In genomic region chr19:40549007-40549708, GRCh38 we compare ENCODE assay signal across 8 cellular contexts. TPM values are rescaled to one million over a fixed set of nuclear protein-coding genes. Genes with fewer than 3 reads are reported as not detected.
A peak's percentile ranks its signal among the peaks of the same experiment; 100 is the strongest.
DNase-seq lines count a peak whose midpoint lies in the region; ATAC-seq and TF ChIP-seq lines count a peak whose summit lies in the region.

No MANE protein-coding gene starts in this region.

- 12 to 22% methylated on average over 5 to 12 of the region's 43 CpGs for WGBS in gastroesophageal sphincter (ENCODE audit: low coverage in 1 of 2), 2 donors

- TF ChIP-seq CTCF in MCF 10A (IDR thresholded peaks at IDR 0.05; ENCODE audit: unreplicated experiment) (peak; percentile 42), breast epithelium (IDR thresholded peaks at IDR 0.05) (no peak), PC-3 (conservative IDR thresholded peaks at IDR 0.05; ENCODE audit: low read depth, low read length) (peak; percentile 40; the same call in 1 of the 2 replicates), gastroesophageal sphincter (IDR thresholded peaks at IDR 0.05) (peak in 3 of 4 experiments; percentile 21 to 73 (median 35)), retinal pigment epithelial cell (conservative IDR thresholded peaks at IDR 0.05; ENCODE audit: low read depth, low read length) (peak; percentile 57)

- H3K4me1 ChIP-seq in breast epithelium (no peaks in the 10 kb centered on the region), PC-3 (ENCODE audit: insufficient read depth, low read length) (no peaks in the 10 kb centered on the region; the same call in 1 of the 2 replicates), gastroesophageal sphincter (peaks cover 0 to 9% (median 3%) of the 10 kb centered on the region in 3 donors)

- peaks cover 2 to 6% of the 10 kb centered on the region in 2 donors for H3K27me3 ChIP-seq in breast epithelium
- H3K27me3 ChIP-seq in PC-3 (ENCODE audit: low read length) = no peaks in the 10 kb centered on the region
- peaks cover 46% of the 10 kb centered on the region for H3K27me3 ChIP-seq in gastroesophageal sphincter

- no peaks in the 10 kb centered on the region for H3K9me2 ChIP-seq in PC-3 (replicated peaks; ENCODE audit: low read length)

- peaks cover 25% of the 10 kb centered on the region for H3K27me3 Mint-ChIP-seq in MCF 10A (ENCODE audit: insufficient read depth, unreplicated experiment)

- H3K9me3 ChIP-seq in breast epithelium (no peaks in the 10 kb centered on the region), PC-3 (ENCODE audit: low read length) (no peaks in the 10 kb centered on the region), gastroesophageal sphincter (peaks cover 0 to 3% (median 0%) of the 10 kb centered on the region in 3 donors)

- CTCF ChIA-PET in MCF 10A (lab: Yijun Ruan, JAX) = interaction anchor here (0.5 to 2.2 kb wide), 12 partner anchors 11 to 398 kb away, joined by 3 to 10 read pairs (median 4); partner anchors contain the start of gene BLVRB
- CTCF ChIA-PET in PC-3 (lab: Charles Lee) = interaction anchor here (0.5 to 1.0 kb wide), 5 partner anchors 17 to 90 kb away, joined by 3 to 26 read pairs (median 8); partner anchors contain the start of gene BLVRB

- H2AFZ ChIP-seq in PC-3 (ENCODE audit: low read length) = peak overlapping the region; percentile 77

- H4K20me1 ChIP-seq in PC-3 (ENCODE audit: low read length) = no peaks in the 10 kb centered on the region

- H3K79me2 ChIP-seq in PC-3 (ENCODE audit: low read length) = no peaks in the 10 kb centered on the region

- H3K9me3 Mint-ChIP-seq in MCF 10A (ENCODE audit: unreplicated experiment) = no peaks in the 10 kb centered on the region

- H3K36me3 ChIP-seq in breast epithelium = no peaks in the 10 kb centered on the region
- no peaks in the 10 kb centered on the region for H3K36me3 ChIP-seq in PC-3 (ENCODE audit: low read depth, low read length)
- H3K36me3 ChIP-seq in gastroesophageal sphincter = peaks cover 0 to 9% of the 10 kb centered on the region in 2 donors

- BruUV-seq in MCF 10A (replicated peaks; lab: Mats Ljungman, UMichigan) (no TSS peak), PC-3 (replicated peaks; lab: Mats Ljungman, UMichigan) (no TSS peak)

- no peak for TF ChIP-seq POLR2A in breast epithelium (IDR thresholded peaks at IDR 0.05)
- TF ChIP-seq POLR2A in gastroesophageal sphincter (IDR thresholded peaks at IDR 0.05) = no peak

- POLR2A ChIA-PET in MCF 10A (lab: Yijun Ruan, JAX) (interaction anchor here (0.6 kb wide), 2 partner anchors 9 to 713 kb away, joined by 3 to 4 read pairs; no protein-coding TSS in a partner anchor), PC-3 (lab: Charles Lee; ENCODE audit: unreplicated experiment) (interaction anchor here (0.6 kb wide), 1 partner anchor 83 kb away, joined by 3 read pairs; no protein-coding TSS in a partner anchor)

- H3K4me3 ChIP-seq in breast epithelium = peak overlapping the region in 1 of 3 donors; percentile 50
- H3K4me3 ChIP-seq in PC-3 (ENCODE audit: low read length) = peak overlapping the region; percentile 49; the same call in 1 of the 2 replicates
- H3K4me3 ChIP-seq in gastroesophageal sphincter = no peak overlapping the region
- H3K4me3 ChIP-seq in retinal pigment epithelial cell (ENCODE audit: low read length) = no peak overlapping the region

- H3K9ac ChIP-seq in PC-3 (ENCODE audit: low read length) = no peak overlapping the region

- peak overlapping the region; percentile 26 for H3K4me3 Mint-ChIP-seq in MCF 10A (ENCODE audit: unreplicated experiment)

- DNase-seq in MCF 10A (ENCODE audit: unreplicated experiment) (peak; percentile 67), breast epithelium (ENCODE audit: low spot score in 2 of 2) (no peak), PC-3 (peak; percentile 68), activated T-helper 1 cell treated with Interleukin-2 at 50 U/mL for 16 hours (ENCODE audit: low read depth) (peak; percentile 55), retinal pigment epithelial cell (ENCODE audit: low read depth) (peak; percentile 20)

- no peak overlapping the region for H3K27ac Mint-ChIP-seq in MCF 10A (ENCODE audit: low read depth, unreplicated experiment)

- H3K4me1 Mint-ChIP-seq in MCF 10A (ENCODE audit: insufficient read depth, unreplicated experiment) = peaks cover 6% of the 10 kb centered on the region

- TF ChIP-seq EP300 in gastroesophageal sphincter (IDR thresholded peaks at IDR 0.05) = no peak

- no peaks in the 10 kb centered on the region for H3K36me3 Mint-ChIP-seq in MCF 10A (ENCODE audit: insufficient read depth, unreplicated experiment)

- ATAC-seq in PC-3 = peak; percentile 90
- no peak for ATAC-seq in gastroesophageal sphincter
- ATAC-seq in HG03196 (IDR thresholded peaks at IDR 0.05; ENCODE audit: unreplicated experiment) = no peak
- no peak for ATAC-seq in GM19328 (IDR thresholded peaks at IDR 0.05; ENCODE audit: unreplicated experiment)

- peak overlapping the region; percentile 75 for H3K4me2 ChIP-seq in PC-3 (ENCODE audit: low read length)

- H3K27ac ChIP-seq in breast epithelium (no peak overlapping the region), PC-3 (ENCODE audit: low read length) (no peak overlapping the region), gastroesophageal sphincter (no peak overlapping the region)

- no peaks in the 10 kb centered on the region for H3F3A ChIP-seq in PC-3 (ENCODE audit: low read length, unreplicated experiment)

- intact Hi-C loops in MCF 10A (cut with micrococcal nuclease) (loop anchor here (1.0 kb wide), 1 partner anchor 49 kb away; no protein-coding TSS in a partner anchor), breast epithelium (cut with DNase I; ENCODE audit: low total_unique reads) (no loop called here), PC-3 (cut with micrococcal nuclease) (loop anchor here (1.0 kb wide), 1 partner anchor 49 kb away; no protein-coding TSS in a partner anchor)

RNA-seq across cellular contexts. Expression of gene SHKBP1, which starts 27.5 kb away (rescaled TPM):
- 41.5 and 44.0 TPM in 2 replicates for total RNA-seq in MCF 10A (2022)
- 10 to 100 TPM; 25.8 to 42.9 (median 34.1) TPM for total RNA-seq in breast epithelium
- 43.0 and 63.2 TPM in 2 replicates for total RNA-seq in PC-3 (2014; rRNA removed)
- 10 to 100 TPM; 30.3 to 50.1 (median 37.7) TPM for total RNA-seq in gastroesophageal sphincter

RNA-seq across cellular contexts. Expression of gene LTBP4, which starts 52.0 kb away (rescaled TPM):
- total RNA-seq in MCF 10A (2022) (76.4 and 103 TPM in 2 replicates), breast epithelium (100 to 1,000 TPM in 1 of 3 donors, 10 to 100 TPM in 2; 52.7 to 130 (median 89.1) TPM), PC-3 (2014; rRNA removed) (8.9 and 16.7 TPM in 2 replicates), gastroesophageal sphincter (100 to 1,000 TPM; 199 to 369 (median 320) TPM)

Comparison
In these comparisons a context has a peak if more than half of its experiments do, and no peak if none do; other contexts are left out.
1. DNase-seq: peak in MCF 10A (single experiment), PC-3 (single experiment), activated T-helper 1 cell treated with Interleukin-2 at 50 U/mL for 16 hours (single experiment) and retinal pigment epithelial cell (single experiment); none in breast epithelium (0 of 2).
2. CTCF ChIP-seq: peak in MCF 10A (single experiment), PC-3 (single experiment), gastroesophageal sphincter (3 of 4) and retinal pigment epithelial cell (single experiment); none in breast epithelium (0 of 3).